16 cellular contexts compared by ENCODE assay signal in the genomic region with DNA sequence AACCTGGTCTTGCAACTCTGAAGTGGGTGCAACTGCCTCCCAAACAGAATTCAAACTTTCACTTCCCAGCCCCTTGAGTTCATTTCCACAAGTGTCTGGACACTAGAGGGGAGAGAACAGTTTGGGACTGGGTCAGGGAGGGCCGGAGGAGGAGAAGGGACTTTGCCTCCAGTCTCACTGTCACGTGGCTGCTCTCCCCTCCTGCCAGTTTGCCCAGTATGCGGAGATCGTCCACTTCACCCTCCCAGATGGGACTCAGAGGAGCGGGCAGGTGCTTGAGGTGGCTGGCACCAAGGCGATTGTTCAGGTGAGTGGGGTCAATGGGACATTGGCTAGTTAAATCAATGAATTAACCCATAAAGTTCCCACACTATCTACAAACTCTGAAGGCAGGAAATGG. TPM values are rescaled to one million over a fixed set of nuclear protein-coding genes. Genes with fewer than 3 reads are reported as not detected.
"Had no signal": no experiment of that assay in that cellular context is flagged by ENCODE, and none has a peak within 500 bp of the region (broad histone marks: within the 10 kb centered on the region; RNA-seq: fewer than 3 reads in every experiment).

No MANE protein-coding gene starts in this region.

- H3K4me3 Mint-ChIP-seq: neural progenitor cell, type B pancreatic cell had no signal

- H3K4me1 ChIP-seq: heart left ventricle, neural progenitor cell, parathyroid adenoma had no signal

- H3K4me2 ChIP-seq: neural progenitor cell had no signal

- H3K9me3 ChIP-seq: heart left ventricle had no signal

- H3K79me2 ChIP-seq: parathyroid adenoma had no signal

- H3K36me3 Mint-ChIP-seq: activated naive CD4-positive, alpha-beta T cell treated with anti-CD3 and anti-CD28 coated beads, Interleukin-2, amount 50 U/mL, for 72 hours; neural progenitor cell; type B pancreatic cell had no signal

- DNase-seq: activated CD4-positive, alpha-beta T cell treated with anti-CD3 and anti-CD28 coated beads, Interleukin-2, amount 50 U/mL, for 48 hours; amniotic stem cell; brain microvascular endothelial cell; foreskin melanocyte; heart left ventricle; islet precursor cell; left ventricle myocardium superior; SIG-M5; stimulated activated CD4-positive, alpha-beta T cell treated with anti-CD3 and anti-CD28 coated beads, Interleukin-4, amount 100 ng/mL, for 4 hours; substantia nigra had no signal

- H2AFZ ChIP-seq: neural progenitor cell, parathyroid adenoma had no signal

- H3K9ac ChIP-seq: neural progenitor cell, parathyroid adenoma had no signal

- ATAC-seq: activated CD4-positive, CD25-positive, alpha-beta regulatory T cell treated with anti-CD3 and anti-CD28 coated beads, Interleukin-2, amount 50 U/mL, for 24 hours; activated naive CD4-positive, alpha-beta T cell treated with anti-CD3 and anti-CD28 coated beads, Interleukin-2, amount 50 U/mL, for 72 hours; heart left ventricle; left ventricle myocardium superior had no signal

- H3K9me3 Mint-ChIP-seq: activated naive CD4-positive, alpha-beta T cell treated with anti-CD3 and anti-CD28 coated beads, Interleukin-2, amount 50 U/mL, for 72 hours; neural progenitor cell; type B pancreatic cell had no signal

- H3K27ac ChIP-seq: brain microvascular endothelial cell, heart left ventricle, neural progenitor cell, parathyroid adenoma had no signal

- H3K27ac Mint-ChIP-seq: activated naive CD4-positive, alpha-beta T cell treated with anti-CD3 and anti-CD28 coated beads, Interleukin-2, amount 50 U/mL, for 72 hours; neural progenitor cell; type B pancreatic cell had no signal

RNA-seq across cellular contexts. Expression of gene ANKRD53, which starts 20.6 kb away (rescaled TPM):
- total RNA-seq: T-helper 2 cell treated with Interferon-gamma antibody and Interleukin-4, amounts not matched to agents 100 ng/mL and 5 ng/mL, for 36 hours had no signal

RNA-seq across cellular contexts. Expression of gene ATP6V1B1, which starts 22.1 kb away (rescaled TPM):
- total RNA-seq: left ventricle myocardium superior; T-helper 2 cell treated with Interferon-gamma antibody and Interleukin-4, amounts not matched to agents 100 ng/mL and 5 ng/mL, for 36 hours had no signal

RNA-seq across cellular contexts. Expression of gene VAX2, which starts 57.5 kb away (rescaled TPM):
- total RNA-seq: left ventricle myocardium superior; T-helper 2 cell treated with Interferon-gamma antibody and Interleukin-4, amounts not matched to agents 100 ng/mL and 5 ng/mL, for 36 hours had no signal
